In genomic region chr4:128757712-128758111, GRCh38 we compare ENCODE assay signal across 10 cellular contexts. TPM values are rescaled to one million over a fixed set of nuclear protein-coding genes. Genes with fewer than 3 reads are reported as not detected.
DNase-seq lines count a peak whose midpoint lies in the region; TF ChIP-seq lines count a peak whose summit lies in the region.
"Had no signal": no experiment of that assay in that cellular context is flagged by ENCODE, and none has a peak within 500 bp of the region (broad histone marks: within the 10 kb centered on the region; RNA-seq: fewer than 3 reads in every experiment).

No MANE protein-coding gene starts in this region.

- no peak overlapping the region for H3K9ac ChIP-seq in SK-N-SH

- DNase-seq in HEK293T (ENCODE audit: extremely low spot score) (peak; percentile 16), SK-N-SH (no peak), left ventricle myocardium inferior (peak; percentile 58), sigmoid colon (peak; percentile 75), immature natural killer cell (no peak), OCI-M2 (lab: John Stamatoyannopoulos, UW; ENCODE audit: unreplicated experiment) (no peak), epidermal melanocyte (ENCODE audit: insufficient read length, low spot score) (no peak), mesothelial cell of epicardium (ENCODE audit: low spot score in 2 of 2, unreplicated experiment in 2 of 2) (no peak)
- DNase-seq: colonic mucosa; NK-92 treated with Interleukin-12 subunit alpha and Interleukin-12 subunit beta, amount 100 ng/mL, for 24 hours had no signal

- no peaks in the 10 kb centered on the region for H4K20me1 ChIP-seq in SK-N-SH (ENCODE audit: insufficient read depth)

- TF ChIP-seq RAD21 in SK-N-SH (IDR thresholded peaks at IDR 0.05; ENCODE audit: low read length) = no peak

- CTCF ChIA-PET in HEK293T (lab: Yijun Ruan, JAX) = no interaction called here
- CTCF ChIA-PET in SK-N-SH (lab: Yijun Ruan, JAX) = no interaction called here

- no peaks in the 10 kb centered on the region for H3K9me2 ChIP-seq in SK-N-SH

- H3K27ac Mint-ChIP-seq in immature natural killer cell (no peak overlapping the region), mesothelial cell of epicardium (no peak overlapping the region)

- H3K27me3 Mint-ChIP-seq in immature natural killer cell (ENCODE audit: low read depth in 3 of 3) (peaks cover 2 to 7% (median 2%) of the 10 kb centered on the region in 3 donors), mesothelial cell of epicardium (ENCODE audit: low read depth) (no peaks in the 10 kb centered on the region)

- no peaks in the 10 kb centered on the region for H3K79me2 ChIP-seq in SK-N-SH (ENCODE audit: insufficient read depth)

- no peak for TF ChIP-seq EP300 in SK-N-SH (IDR thresholded peaks at IDR 0.05; ENCODE audit: borderline replicate concordance in 1 of 2, low read depth in 1 of 2, low read length in 1 of 2)
- no peak for TF ChIP-seq EP300 in sigmoid colon (IDR thresholded peaks at IDR 0.05)

- peak overlapping the region; percentile 63; the same call in 1 of the 2 replicates for H2AFZ ChIP-seq in SK-N-SH (ENCODE audit: low read depth)

- H3K4me1 ChIP-seq in SK-N-SH (ENCODE audit: control insufficient read depth in 1 of 2, insufficient read depth in 2 of 2, low read depth in 1 of 2, low read length in 1 of 2) (no peaks in the 10 kb centered on the region; a peak in 1 of 4 replicates), left ventricle myocardium inferior (peaks cover 15% of the 10 kb centered on the region), sigmoid colon (peaks cover 0 to 8% (median 2%) of the 10 kb centered on the region in 4 donors)
- H3K4me1 ChIP-seq: colonic mucosa had no signal

- H3K9me3 ChIP-seq in SK-N-SH = no peaks in the 10 kb centered on the region
- no peaks in the 10 kb centered on the region for H3K9me3 ChIP-seq in left ventricle myocardium inferior (replicated peaks)
- no peaks in the 10 kb centered on the region for H3K9me3 ChIP-seq in sigmoid colon
- H3K9me3 ChIP-seq: colonic mucosa had no signal

- H3K4me3 Mint-ChIP-seq in immature natural killer cell (no peak overlapping the region), mesothelial cell of epicardium (no peak overlapping the region)

- H3K27me3 ChIP-seq in SK-N-SH (ENCODE audit: insufficient read depth) (no peaks in the 10 kb centered on the region), left ventricle myocardium inferior (ENCODE audit: low read depth) (no peaks in the 10 kb centered on the region), sigmoid colon (no peaks in the 10 kb centered on the region)
- H3K27me3 ChIP-seq: colonic mucosa had no signal

- H3K4me3 ChIP-seq in SK-N-SH (ENCODE audit: low read depth in 2 of 2, low read length in 1 of 2) (no peak overlapping the region), left ventricle myocardium inferior (no peak overlapping the region), sigmoid colon (no peak overlapping the region)
- H3K4me3 ChIP-seq: colonic mucosa had no signal

- no peak overlapping the region for H3K4me2 ChIP-seq in SK-N-SH

- no peaks in the 10 kb centered on the region for H3K4me1 Mint-ChIP-seq in immature natural killer cell
- peaks cover 19% of the 10 kb centered on the region for H3K4me1 Mint-ChIP-seq in mesothelial cell of epicardium

- POLR2A ChIA-PET in HEK293T (lab: Yijun Ruan, JAX) (interaction anchor here (0.8 kb wide), 1 partner anchor 10 kb away, joined by 3 read pairs; no protein-coding TSS in a partner anchor), SK-N-SH (lab: Yijun Ruan, JAX) (no interaction called here)

- no peaks in the 10 kb centered on the region for H3F3A ChIP-seq in SK-N-SH (replicated peaks; ENCODE audit: insufficient read depth)

- WGBS in SK-N-SH (ENCODE audit: low lambda C conversion rate) = 78% methylated on average over 3 of the region's 3 CpGs
- WGBS in sigmoid colon, 2 donors = 55 to 58% methylated on average over 3 of the region's 3 CpGs

- TF ChIP-seq CTCF in SK-N-SH (IDR thresholded peaks at IDR 0.05) = no peak
- TF ChIP-seq CTCF in left ventricle myocardium inferior (IDR thresholded peaks at IDR 0.05; ENCODE audit: borderline replicate concordance) = peak; percentile 28
- TF ChIP-seq CTCF in sigmoid colon (IDR thresholded peaks at IDR 0.05) = no peak
- no peak for TF ChIP-seq CTCF in mesothelial cell of epicardium (IDR thresholded peaks at IDR 0.05; ENCODE audit: unreplicated experiment)

- intact Hi-C loops in left ventricle myocardium inferior (cut with micrococcal nuclease) (no loop called here), sigmoid colon (cut with DNase I) (no loop called here)

- no peak for TF ChIP-seq POLR2A in sigmoid colon (IDR thresholded peaks at IDR 0.05)

- no peaks in the 10 kb centered on the region for H3K36me3 Mint-ChIP-seq in immature natural killer cell
- H3K36me3 Mint-ChIP-seq in mesothelial cell of epicardium = no peaks in the 10 kb centered on the region

- H3K9me3 Mint-ChIP-seq in immature natural killer cell (no peaks in the 10 kb centered on the region), mesothelial cell of epicardium (no peaks in the 10 kb centered on the region)

- no peak overlapping the region for H3K27ac ChIP-seq in SK-N-SH (ENCODE audit: low read depth in 2 of 2, low read length in 1 of 2)
- H3K27ac ChIP-seq in left ventricle myocardium inferior (replicated peaks) = peak overlapping the region; percentile 77
- H3K27ac ChIP-seq in sigmoid colon = no peak overlapping the region
- H3K27ac ChIP-seq: colonic mucosa had no signal

- H3K36me3 ChIP-seq in SK-N-SH (replicated peaks in 1 of 2; ENCODE audit: control insufficient read depth in 1 of 2, insufficient read depth in 2 of 2, low read length in 1 of 2) = no peaks in the 10 kb centered on the region
- H3K36me3 ChIP-seq in left ventricle myocardium inferior = no peaks in the 10 kb centered on the region
- H3K36me3 ChIP-seq in sigmoid colon = no peaks in the 10 kb centered on the region
- H3K36me3 ChIP-seq: colonic mucosa had no signal

TF ChIP-seq in HEK293T, 16 proteins besides CTCF, POLR2A, EP300 and RAD21:
- TF ChIP-seq HDGF (IDR thresholded peaks at IDR 0.05; ENCODE audit: borderline replicate concordance) = no peak
- TF ChIP-seq NFRKB (IDR thresholded peaks at IDR 0.05) = no peak
- TF ChIP-seq CTBP1 (IDR thresholded peaks at IDR 0.05; ENCODE audit: borderline replicate concordance) = no peak
- no peak for TF ChIP-seq PKNOX1 (IDR thresholded peaks at IDR 0.05)
- TF ChIP-seq SP1 (IDR thresholded peaks at IDR 0.05) = no peak
- TF ChIP-seq FOXM1 (IDR thresholded peaks at IDR 0.05; ENCODE audit: borderline replicate concordance) = no peak
- no peak for TF ChIP-seq BHLHE40 (IDR thresholded peaks at IDR 0.05; ENCODE audit: borderline replicate concordance)
- no peak for TF ChIP-seq L3MBTL2 (conservative IDR thresholded peaks at IDR 0.05)
- TF ChIP-seq ARNT (IDR thresholded peaks at IDR 0.05) = no peak
- no peak for TF ChIP-seq SUZ12 (IDR thresholded peaks at IDR 0.05)
- TF ChIP-seq ELF4 (IDR thresholded peaks at IDR 0.05) = no peak

TF ChIP-seq in SK-N-SH, 30 proteins besides CTCF, POLR2A, EP300 and RAD21 (continues in another document):
- no peak for TF ChIP-seq REST (IDR thresholded peaks at IDR 0.05; ENCODE audit: low read depth, low read length)
- TF ChIP-seq ELF1 (IDR thresholded peaks at IDR 0.05) = no peak
- TF ChIP-seq NRF1 (IDR thresholded peaks at IDR 0.05; ENCODE audit: low read depth, low read length) = no peak
- TF ChIP-seq SIN3A (IDR thresholded peaks at IDR 0.05; ENCODE audit: borderline replicate concordance, low read depth, low read length) = no peak
- peak; percentile 31; the same call in 1 of the 2 replicates for TF ChIP-seq USF1 (IDR thresholded peaks at IDR 0.05; ENCODE audit: borderline replicate concordance, low read depth)
- no peak for TF ChIP-seq TCF12 (IDR thresholded peaks at IDR 0.05)

RNA-seq across cellular contexts. Expression of gene JADE1, which starts 51.8 kb away (rescaled TPM):
- polyA plus RNA-seq in SK-N-SH (2012; rRNA removed) (9.1 and 10.9 TPM in 2 replicates), sigmoid colon (10 to 100 TPM in 1 of 3 donors, 1 to 10 TPM in 2; 1.8 to 10.1 (median 3.6) TPM), immature natural killer cell (10 to 100 TPM; 31.4 to 49.3 (median 42.0) TPM)
- polyA plus RNA-seq in SK-N-SH (2012; cell fraction: cytosol; rRNA removed) = 9.6 and 11.1 TPM in 2 replicates
- polyA plus RNA-seq in SK-N-SH (2012; cell fraction: nucleus; rRNA removed) = 13.7 and 18.1 TPM in 2 replicates
- total RNA-seq in left ventricle myocardium inferior (22.1 TPM), sigmoid colon (10 to 100 TPM; 27.7 to 45.1 (median 37.9) TPM), mesothelial cell of epicardium (18.6 to 21.0 TPM (median 19.8 TPM) in 3 replicates)

Comparison
In these comparisons a context has a peak if more than half of its experiments do, and no peak if none do; other contexts are left out.
1. DNase-seq: peak in HEK293T (single experiment), left ventricle myocardium inferior (single experiment) and sigmoid colon (single experiment); none in SK-N-SH (single experiment), immature natural killer cell (0 of 3), OCI-M2 (single experiment), epidermal melanocyte (single experiment) and mesothelial cell of epicardium (0 of 2).